Comparison of ENCODE assay signal across 8 cellular contexts in the genomic region with DNA sequence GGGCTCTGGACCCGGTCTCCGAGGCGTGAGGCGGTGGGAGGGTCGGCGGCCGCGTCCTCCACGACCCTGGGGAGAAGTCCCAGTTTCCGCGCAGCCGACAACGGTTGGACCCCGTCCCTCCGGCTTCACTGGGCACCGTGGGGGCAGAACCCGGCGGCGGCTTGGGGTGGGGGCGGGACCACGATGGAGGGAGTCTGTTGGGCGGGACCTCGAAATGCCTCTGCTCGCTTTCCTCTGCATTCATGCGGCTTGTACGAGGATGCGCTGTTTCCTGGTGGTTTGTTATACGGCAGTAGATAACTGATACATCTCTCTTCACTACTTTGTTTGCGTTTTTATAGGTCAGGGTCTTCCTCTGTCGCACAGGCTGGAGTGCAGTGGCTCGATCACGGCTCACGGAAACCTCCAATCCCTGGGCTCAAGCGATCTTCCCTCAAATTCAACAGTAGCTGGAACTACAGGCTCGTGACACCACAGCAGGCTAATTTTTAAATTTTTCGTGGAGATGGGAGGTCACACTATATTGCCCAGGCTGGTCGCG. TPM values are rescaled to one million over a fixed set of nuclear protein-coding genes. Genes with fewer than 3 reads are reported as not detected.
DNase-seq lines count a peak whose midpoint lies in the region; ATAC-seq, FAIRE-seq and TF ChIP-seq lines count a peak whose summit lies in the region.

No MANE protein-coding gene starts in this region.

- H3K27ac Mint-ChIP-seq in CD8-positive, alpha-beta memory T cell = peak overlapping the region; percentile 86 to 98 (median 94)

- no peaks in the 10 kb centered on the region for H3K79me2 ChIP-seq in KMS-11 (ENCODE audit: insufficient read depth, low read depth)

- H3K4me1 ChIP-seq in CD8-positive, alpha-beta memory T cell (ENCODE audit: insufficient read depth, low read length) = peaks cover 6% of the 10 kb centered on the region
- H3K4me1 ChIP-seq in KMS-11 (ENCODE audit: low read depth, poor library complexity, severe bottlenecking) (peaks cover 19% of the 10 kb centered on the region), muscle layer of duodenum (ENCODE audit: control insufficient read depth in 1 of 2, insufficient read depth in 2 of 2, low read length in 2 of 2) (peaks cover 0 to 3% of the 10 kb centered on the region in 2 donors)

- peaks cover 0 to 3% (median 0%) of the 10 kb centered on the region in 5 donors for H3K9me3 Mint-ChIP-seq in CD8-positive, alpha-beta memory T cell

- CTCF ChIA-PET in CD8-positive, alpha-beta memory T cell (lab: Charles Lee) = interaction anchor here (0.6 to 3.2 kb wide), 4 partner anchors 8 to 207 kb away, joined by 3 to 10 read pairs (median 4); partner anchors contain the start of gene FBXL12

- H3K27me3 ChIP-seq in CD8-positive, alpha-beta memory T cell (ENCODE audit: insufficient read depth, low read length, poor library complexity, severe bottlenecking) = no peaks in the 10 kb centered on the region
- H3K27me3 ChIP-seq in KMS-11 (ENCODE audit: insufficient read depth, low read depth) = no peaks in the 10 kb centered on the region
- H3K27me3 ChIP-seq in muscle layer of duodenum (ENCODE audit: low read depth, low read length) = no peaks in the 10 kb centered on the region

- H3K4me1 Mint-ChIP-seq in CD8-positive, alpha-beta memory T cell = peaks cover 25 to 26% (median 25%) of the 10 kb centered on the region in 3 donors

- no peak for ATAC-seq in HG03045 (IDR thresholded peaks at IDR 0.05; ENCODE audit: unreplicated experiment)

- peaks cover 0 to 2% (median 0%) of the 10 kb centered on the region in 3 donors for H3K36me3 Mint-ChIP-seq in CD8-positive, alpha-beta memory T cell

- H3K36me3 ChIP-seq in CD8-positive, alpha-beta memory T cell (ENCODE audit: insufficient read depth, low read length) = no peaks in the 10 kb centered on the region
- H3K36me3 ChIP-seq in KMS-11 (ENCODE audit: insufficient read depth) (no peaks in the 10 kb centered on the region), muscle layer of duodenum (ENCODE audit: control insufficient read depth in 1 of 2, insufficient read depth in 2 of 2, low read length in 2 of 2) (no peaks in the 10 kb centered on the region)

- TF ChIP-seq CTCF in KMS-11 (conservative IDR thresholded peaks at IDR 0.05; ENCODE audit: low read depth, low read length) = no peak
- TF ChIP-seq CTCF in epithelial cell of proximal tubule (conservative IDR thresholded peaks at IDR 0.05; ENCODE audit: low read depth, low read length) = no peak

- no peak for FAIRE-seq in HTR-8/SVneo (lab: Jason Lieb, UNC)

- H3K4me2 ChIP-seq in KMS-11 = peak overlapping the region; percentile 51; the same call in 1 of the 2 replicates

- H3K27ac ChIP-seq in CD8-positive, alpha-beta memory T cell (ENCODE audit: low read depth, low read length) = peak overlapping the region; percentile 82
- H3K27ac ChIP-seq in KMS-11 (no peak overlapping the region; the same call in 1 of the 2 replicates), muscle layer of duodenum (ENCODE audit: low read length) (peak overlapping the region; percentile 67)

- H3K4me3 Mint-ChIP-seq in CD8-positive, alpha-beta memory T cell = peak overlapping the region; percentile 88 to 96 (median 90)

- H3K9me3 ChIP-seq in CD8-positive, alpha-beta memory T cell (ENCODE audit: low read length) = no peaks in the 10 kb centered on the region
- no peaks in the 10 kb centered on the region for H3K9me3 ChIP-seq in muscle layer of duodenum (ENCODE audit: control insufficient read depth in 1 of 2, low read length in 2 of 2)

- peak in 3 of 5 donors; percentile 52 to 75 (median 55) for DNase-seq in CD8-positive, alpha-beta memory T cell
- DNase-seq in activated CD8-positive, alpha-beta memory T cell treated with anti-CD3 and anti-CD28 coated beads, Interleukin-2, amount 50 U/mL, for 4 hours = peak; percentile 65
- DNase-seq in epithelial cell of proximal tubule (ENCODE audit: low read depth) (no peak), HTR-8/SVneo (ENCODE audit: insufficient read length, low spot score) (no peak)
- DNase-seq in stimulated activated CD8-positive, alpha-beta memory T cell treated with anti-CD3 and anti-CD28 coated beads, Interleukin-7, amount 100 ng/mL, for 4 hours (ENCODE audit: low read depth in 2 of 2) = peak; percentile 62 to 66

- no peaks in the 10 kb centered on the region for H4K20me1 ChIP-seq in KMS-11 (ENCODE audit: insufficient read depth)

- H3K9ac ChIP-seq in KMS-11 = peak overlapping the region; percentile 31; the same call in 1 of the 2 replicates

- no peaks in the 10 kb centered on the region for H3K27me3 Mint-ChIP-seq in CD8-positive, alpha-beta memory T cell

- peak overlapping the region; percentile 86 for H3K4me3 ChIP-seq in CD8-positive, alpha-beta memory T cell (ENCODE audit: low read length)
- no peak overlapping the region for H3K4me3 ChIP-seq in KMS-11 (IDR thresholded peaks at IDR 0.05; ENCODE audit: insufficient read depth, low read depth, low read length)
- peak overlapping the region; percentile 87 for H3K4me3 ChIP-seq in epithelial cell of proximal tubule (ENCODE audit: low read depth, low read length)
- peak overlapping the region; percentile 68 to 77 for H3K4me3 ChIP-seq in muscle layer of duodenum (ENCODE audit: low read depth in 1 of 2, low read length in 2 of 2)

- POLR2A ChIA-PET in CD8-positive, alpha-beta memory T cell (lab: Charles Lee) = interaction anchor here (0.7 kb wide), 1 partner anchor 402 kb away, joined by 6 read pairs; the partner anchor contains the start of gene DNMT1

- H2AFZ ChIP-seq in KMS-11 (ENCODE audit: low read depth) = peak overlapping the region; percentile 76; the same call in 1 of the 2 replicates

RNA-seq across cellular contexts. Expression of gene ZNF846, which starts 24.6 kb away (rescaled TPM):
- total RNA-seq in CD8-positive, alpha-beta memory T cell = 1 to 10 TPM; 5.1 to 5.9 TPM
- polyA plus RNA-seq in CD8-positive, alpha-beta memory T cell = 7.5 TPM
- 3.8 and 7.7 TPM in 2 replicates for total RNA-seq in epithelial cell of proximal tubule

RNA-seq across cellular contexts. Expression of gene FBXL12, which starts 25.8 kb away (rescaled TPM):
- total RNA-seq in CD8-positive, alpha-beta memory T cell = 10 to 100 TPM; 24.6 to 25.3 TPM
- 17.2 TPM for polyA plus RNA-seq in CD8-positive, alpha-beta memory T cell
- total RNA-seq in epithelial cell of proximal tubule = 23.9 and 26.7 TPM in 2 replicates

RNA-seq across cellular contexts. Expression of gene UBL5, which starts 34.6 kb away (rescaled TPM):
- 100 to 1,000 TPM; 326 to 340 TPM for total RNA-seq in CD8-positive, alpha-beta memory T cell
- polyA plus RNA-seq in CD8-positive, alpha-beta memory T cell = 789 TPM
- total RNA-seq in epithelial cell of proximal tubule = 534 and 748 TPM in 2 replicates

RNA-seq across cellular contexts. Expression of gene PIN1, which starts 42.0 kb away (rescaled TPM):
- 100 to 1,000 TPM; 103 to 110 TPM for total RNA-seq in CD8-positive, alpha-beta memory T cell
- 112 TPM for polyA plus RNA-seq in CD8-positive, alpha-beta memory T cell
- 114 and 195 TPM in 2 replicates for total RNA-seq in epithelial cell of proximal tubule

Comparison
In these comparisons a context has a peak if more than half of its experiments do, and no peak if none do; other contexts are left out.
1. DNase-seq: peak in CD8-positive, alpha-beta memory T cell (3 of 5), activated CD8-positive, alpha-beta memory T cell treated with anti-CD3 and anti-CD28 coated beads, Interleukin-2, amount 50 U/mL, for 4 hours (single experiment) and stimulated activated CD8-positive, alpha-beta memory T cell treated with anti-CD3 and anti-CD28 coated beads, Interleukin-7, amount 100 ng/mL, for 4 hours (2 of 2); none in epithelial cell of proximal tubule (single experiment) and HTR-8/SVneo (single experiment).